Comparison of ENCODE assay signal across 17 cellular contexts in the genomic region with DNA sequence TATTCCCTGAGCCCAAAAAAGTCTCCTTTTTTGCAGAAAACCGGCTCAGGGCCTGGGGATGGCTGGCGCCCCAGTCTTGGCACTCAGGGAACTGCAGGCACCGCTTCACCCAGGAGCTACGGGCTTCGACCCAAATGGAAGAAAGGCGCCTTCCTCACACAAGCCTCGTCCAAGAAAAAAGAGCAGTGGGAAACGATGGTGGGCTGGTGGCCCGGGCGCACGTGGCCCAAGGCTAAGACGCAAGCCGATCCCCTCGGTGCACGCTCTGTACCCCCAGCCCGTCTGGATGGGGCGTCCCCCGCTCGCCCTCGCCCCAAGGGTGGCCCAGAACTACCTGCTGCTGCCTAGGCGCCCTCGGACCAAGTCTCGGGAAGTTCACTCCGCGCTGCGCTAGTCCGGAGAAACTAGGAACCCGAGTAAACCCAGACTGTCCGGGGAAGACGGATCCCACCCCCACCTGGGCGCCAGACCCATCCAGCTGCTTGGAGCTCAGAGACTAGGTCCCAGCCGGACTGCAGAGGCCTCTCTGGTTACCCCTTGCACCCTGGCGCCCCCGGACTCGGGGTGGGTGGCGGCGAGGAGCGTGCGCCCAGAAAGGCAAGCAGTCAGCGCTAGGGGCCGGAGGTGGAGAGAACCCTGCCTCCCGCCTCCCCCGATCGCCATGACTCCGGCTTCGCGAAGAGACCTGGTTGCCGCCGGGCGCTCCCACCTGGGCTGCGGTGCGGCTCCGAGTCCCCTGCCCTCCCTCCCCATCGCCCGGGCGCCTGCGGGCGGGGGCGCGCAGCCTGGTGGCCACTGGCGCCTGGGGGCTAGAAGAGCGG.
DNase-seq lines count a peak whose midpoint lies in the region; ATAC-seq lines count a peak whose summit lies in the region.
"Had no signal": no experiment of that assay in that cellular context is flagged by ENCODE, and none has a peak within 500 bp of the region (broad histone marks: within the 10 kb centered on the region; RNA-seq: fewer than 3 reads in every experiment).

No MANE protein-coding gene starts in this region.

- H3K36me3 Mint-ChIP-seq in activated CD4-positive, alpha-beta memory T cell treated with anti-CD3 and anti-CD28 coated beads for 36 hours: no peaks in the 10 kb centered on the region
- H3K36me3 Mint-ChIP-seq in activated T-helper 17 cell treated with anti-CD3 and anti-CD28 coated beads, Interleukin-2, amount 50 U/mL, for 72 hours (ENCODE audit: low read depth): no peaks in the 10 kb centered on the region
- H3K36me3 Mint-ChIP-seq: immature natural killer cell had no signal

- H3K27me3 Mint-ChIP-seq in activated CD4-positive, alpha-beta memory T cell treated with anti-CD3 and anti-CD28 coated beads for 36 hours: peaks cover 20% of the 10 kb centered on the region
- peaks cover 15% of the 10 kb centered on the region for H3K27me3 Mint-ChIP-seq in activated T-helper 17 cell treated with anti-CD3 and anti-CD28 coated beads, Interleukin-2, amount 50 U/mL, for 72 hours

- H3K4me3 Mint-ChIP-seq in activated CD4-positive, alpha-beta memory T cell treated with anti-CD3 and anti-CD28 coated beads for 36 hours: no peak overlapping the region
- no peak overlapping the region for H3K4me3 Mint-ChIP-seq in activated T-helper 17 cell treated with anti-CD3 and anti-CD28 coated beads, Interleukin-2, amount 50 U/mL, for 72 hours
- H3K4me3 Mint-ChIP-seq: immature natural killer cell; stimulated activated memory B cell treated with anti-CD40 and anti-IgM and Interleukin-4, amounts not matched to agents 10 μg/mL and 1 μg/mL and 100 μg/mL, for 72 hours had no signal

- H3K79me2 ChIP-seq in trophoblast cell (ENCODE audit: control insufficient read depth, insufficient read depth, low read length, poor library complexity): no peaks in the 10 kb centered on the region

- WGBS in trophoblast cell (ENCODE audit: extremely low coverage, insufficient coverage, insufficient read length): no CpG with 5 or more reads among the region's 62 CpGs

- no peak for ATAC-seq in activated T-helper 17 cell treated with anti-CD3 and anti-CD28 coated beads, Interleukin-2, amount 50 U/mL, for 72 hours (replicated peaks)
- ATAC-seq: sciatic nerve; stimulated activated memory B cell treated with anti-CD40 and anti-IgM and Interleukin-4, amounts not matched to agents 10 μg/mL and 1 μg/mL and 100 μg/mL, for 72 hours had no signal

- CTCF ChIA-PET in activated CD4-positive, alpha-beta memory T cell treated with anti-CD3 and anti-CD28 coated beads for 36 hours (lab: Charles Lee): no interaction called here

- POLR2A ChIA-PET in activated CD4-positive, alpha-beta memory T cell treated with anti-CD3 and anti-CD28 coated beads for 36 hours (lab: Charles Lee): no interaction called here

- DNase-seq in DMS 273 (lab: John Stamatoyannopoulos, UW; ENCODE audit: unreplicated experiment) (peak; percentile 84), DMS 273 treated with DMSO at 0.1 percent for 48 hours (lab: John Stamatoyannopoulos, UW) (no peak), SK-N-MC (ENCODE audit: low read depth, low spot score) (no peak), trophoblast cell (no peak), globus pallidus (ENCODE audit: low spot score) (no peak)
- DNase-seq in activated CD4-positive, alpha-beta memory T cell treated with anti-CD3 and anti-CD28 coated beads for 36 hours: no peak
- DNase-seq: activated CD4-positive, alpha-beta T cell treated with anti-CD3 and anti-CD28 coated beads for 1 hour; immature natural killer cell; NCI-H1417; NCI-H526 treated with DMSO at 0.1 percent for 48 hours; stimulated activated CD4-positive, alpha-beta T cell treated with anti-CD3 and anti-CD28 coated beads, Interleukin-4, amount 100 ng/mL, for 4 hours had no signal

- H3K9me3 ChIP-seq in SK-N-MC (ENCODE audit: low read depth, low read length): no peaks in the 10 kb centered on the region
- H3K9me3 ChIP-seq in iPS-18a (ENCODE audit: control insufficient read depth, low read depth, low read length): no peaks in the 10 kb centered on the region
- H3K9me3 ChIP-seq in trophoblast cell (ENCODE audit: insufficient read depth, low read depth, low read length): peaks cover 7% of the 10 kb centered on the region

- H2AFZ ChIP-seq in trophoblast cell (ENCODE audit: insufficient read depth, low read length, poor library complexity): no peak overlapping the region

- H3K4me2 ChIP-seq in trophoblast cell (ENCODE audit: low read length): peak overlapping the region; percentile 90

- no peak overlapping the region for H3K4ac ChIP-seq in trophoblast cell (ENCODE audit: low read depth, low read length)

- H4K8ac ChIP-seq in trophoblast cell (ENCODE audit: low read depth, low read length): no peak overlapping the region

- H3K27me3 ChIP-seq in iPS-18a (ENCODE audit: control insufficient read depth, insufficient read depth, low read length) (peaks cover 38% of the 10 kb centered on the region), trophoblast cell (ENCODE audit: insufficient read depth, low read length) (peaks cover 31% of the 10 kb centered on the region)

- no peak overlapping the region for H3K9ac ChIP-seq in SK-N-MC (ENCODE audit: insufficient read length)
- peak overlapping the region; percentile 56 for H3K9ac ChIP-seq in iPS-18a (ENCODE audit: low read length)
- no peak overlapping the region for H3K9ac ChIP-seq in trophoblast cell (ENCODE audit: low read length)

- H4K12ac ChIP-seq in trophoblast cell (ENCODE audit: low read depth, low read length): no peak overlapping the region

- H2BK12ac ChIP-seq in trophoblast cell (ENCODE audit: low read length): no peak overlapping the region

- no peak overlapping the region for H4K91ac ChIP-seq in trophoblast cell (ENCODE audit: low read depth, low read length)

- H3K14ac ChIP-seq in trophoblast cell (ENCODE audit: low read length): no peak overlapping the region

- no peaks in the 10 kb centered on the region for H3K36me3 ChIP-seq in SK-N-MC (ENCODE audit: insufficient read depth, low read length)
- no peaks in the 10 kb centered on the region for H3K36me3 ChIP-seq in iPS-18a (ENCODE audit: control insufficient read depth, low read depth, low read length)
- no peaks in the 10 kb centered on the region for H3K36me3 ChIP-seq in trophoblast cell (ENCODE audit: control insufficient read depth in 1 of 2, insufficient read depth in 2 of 2, low read length in 2 of 2)

- no peak overlapping the region for H2AK5ac ChIP-seq in trophoblast cell (ENCODE audit: low read length)

- peaks cover 31% of the 10 kb centered on the region for H3K9me3 Mint-ChIP-seq in activated CD4-positive, alpha-beta memory T cell treated with anti-CD3 and anti-CD28 coated beads for 36 hours
- H3K9me3 Mint-ChIP-seq in activated T-helper 17 cell treated with anti-CD3 and anti-CD28 coated beads, Interleukin-2, amount 50 U/mL, for 72 hours: peaks cover 8% of the 10 kb centered on the region
- H3K9me3 Mint-ChIP-seq: immature natural killer cell had no signal

- no peaks in the 10 kb centered on the region for H3K4me1 Mint-ChIP-seq in activated CD4-positive, alpha-beta memory T cell treated with anti-CD3 and anti-CD28 coated beads for 36 hours (ENCODE audit: low read depth)
- H3K4me1 Mint-ChIP-seq in activated T-helper 17 cell treated with anti-CD3 and anti-CD28 coated beads, Interleukin-2, amount 50 U/mL, for 72 hours: no peaks in the 10 kb centered on the region
- H3K4me1 Mint-ChIP-seq: immature natural killer cell had no signal

- H3K4me3 ChIP-seq in SK-N-MC (peak overlapping the region; percentile 68), iPS-18a (ENCODE audit: low read length) (peak overlapping the region; percentile 73), trophoblast cell (ENCODE audit: low read depth, low read length) (peak overlapping the region; percentile 66)

- H3K23ac ChIP-seq in trophoblast cell (ENCODE audit: low read length): no peak overlapping the region

- no peak overlapping the region for H2BK5ac ChIP-seq in trophoblast cell (ENCODE audit: low read depth, low read length, poor library complexity)

- H3K27ac Mint-ChIP-seq in activated CD4-positive, alpha-beta memory T cell treated with anti-CD3 and anti-CD28 coated beads for 36 hours: no peak overlapping the region
- H3K27ac Mint-ChIP-seq in activated T-helper 17 cell treated with anti-CD3 and anti-CD28 coated beads, Interleukin-2, amount 50 U/mL, for 72 hours: no peak overlapping the region
- H3K27ac Mint-ChIP-seq: immature natural killer cell; stimulated activated memory B cell treated with anti-CD40 and anti-IgM and Interleukin-4, amounts not matched to agents 10 μg/mL and 1 μg/mL and 100 μg/mL, for 72 hours had no signal

- no peak overlapping the region for H2BK120ac ChIP-seq in trophoblast cell (ENCODE audit: insufficient read depth, low read length, poor library complexity)

- no peak overlapping the region for H3K18ac ChIP-seq in trophoblast cell (ENCODE audit: low read length)

- peaks cover 3% of the 10 kb centered on the region for H3K4me1 ChIP-seq in iPS-18a (ENCODE audit: control insufficient read depth, low read depth, low read length)
- H3K4me1 ChIP-seq in trophoblast cell (ENCODE audit: control insufficient read depth in 1 of 2, insufficient read depth in 2 of 2, low read length in 2 of 2): peaks cover 10 to 16% of the 10 kb centered on the region in 2 experiments

- H3K27ac ChIP-seq in SK-N-MC: no peak overlapping the region
- H3K27ac ChIP-seq in iPS-18a (ENCODE audit: low read length): no peak overlapping the region
- no peak overlapping the region for H3K27ac ChIP-seq in trophoblast cell (ENCODE audit: low read depth, low read length)
- H3K27ac ChIP-seq: 22Rv1, C4-2B had no signal

- intact Hi-C loops in activated CD4-positive, alpha-beta memory T cell treated with anti-CD3 and anti-CD28 coated beads for 36 hours (cut with micrococcal nuclease): no loop called here

- no peaks in the 10 kb centered on the region for H3K79me1 ChIP-seq in trophoblast cell (ENCODE audit: low read length)
